30 cellular contexts compared by ENCODE assay signal in genomic region chrX:10470009-10470408, GRCh38.
"Had no signal": no experiment of that assay in that cellular context is flagged by ENCODE, and none has a peak within 500 bp of the region (broad histone marks: within the 10 kb centered on the region; RNA-seq: fewer than 3 reads in every experiment).

No MANE protein-coding gene starts in this region.

- H3K4me3 ChIP-seq: esophagus squamous epithelium had no signal

- FAIRE-seq: bronchial epithelial cell had no signal

- H3K27ac ChIP-seq: brain microvascular endothelial cell, esophagus squamous epithelium, WERI-Rb-1 had no signal

- DNase-seq: activated B cell treated with CpG ODN at 0.5 μM for 24 hours; activated CD4-positive, alpha-beta memory T cell treated with anti-CD3 and anti-CD28 coated beads for 36 hours; activated CD4-positive, alpha-beta T cell treated with anti-CD3 and anti-CD28 coated beads for 48 hours; activated CD8-positive, alpha-beta memory T cell treated with anti-CD3 and anti-CD28 coated beads, Interleukin-2, amount 10 ng/mL, durations not matched to agents 7 days and 5 days; activated CD8-positive, alpha-beta memory T cell treated with anti-CD3 and anti-CD28 coated beads, Interleukin-2, amount 50 U/mL, for 4 hours; activated CD8-positive, alpha-beta T cell treated with anti-CD3 and anti-CD28 coated beads, Interleukin-2, amount 10 ng/mL, durations not matched to agents 7 days and 5 days; activated gamma-delta T cell; activated naive CD4-positive, alpha-beta T cell; activated naive CD4-positive, alpha-beta T cell treated with anti-CD3 and anti-CD28 coated beads, Interleukin-2, amount 10 ng/mL, durations not matched to agents 7 days and 5 days; activated naive CD8-positive, alpha-beta T cell treated with anti-CD3 and anti-CD28 coated beads, Interleukin-2, amount 10 ng/mL, durations not matched to agents 7 days and 5 days; activated T-cell treated with anti-CD3 and anti-CD28 coated beads, Interleukin-2, amount 50 U/mL, for 1 hour; activated T-cell treated with anti-CD3 and anti-CD28 coated beads, Interleukin-2, amount 50 U/mL, for 72 hours; amniotic stem cell; anterior cingulate cortex; brain microvascular endothelial cell; cortex of kidney; dermis blood vessel endothelial cell; effector CD4-positive, alpha-beta T cell; effector memory CD8-positive, alpha-beta T cell; esophagus squamous epithelium; foreskin melanocyte; head of caudate nucleus; hippocampal formation; T-helper 1 cell; T-helper 17 cell; T1000; WERI-Rb-1 had no signal

- H3K27me3 ChIP-seq: brain microvascular endothelial cell, esophagus squamous epithelium had no signal

- ATAC-seq: activated CD4-positive, CD25-positive, alpha-beta regulatory T cell treated with anti-CD3 and anti-CD28 coated beads, Interleukin-2, amount 50 U/mL, for 24 hours; activated CD8-positive, alpha-beta memory T cell treated with anti-CD3 and anti-CD28 coated beads, Interleukin-2, amount 10 ng/mL, durations not matched to agents 7 days and 5 days; activated CD8-positive, alpha-beta T cell treated with anti-CD3 and anti-CD28 coated beads, Interleukin-2, amount 10 ng/mL, durations not matched to agents 7 days and 5 days; activated naive CD4-positive, alpha-beta T cell treated with anti-CD3 and anti-CD28 coated beads, Interleukin-2, amount 50 U/mL, for 72 hours; activated T-cell treated with anti-CD3 and anti-CD28 coated beads, Interleukin-2, amount 50 U/mL, for 72 hours; effector memory CD8-positive, alpha-beta T cell; T-helper 17 cell had no signal

- H3K4me1 ChIP-seq: esophagus squamous epithelium had no signal

- H3K9me3 ChIP-seq: esophagus squamous epithelium had no signal

- H3K36me3 ChIP-seq: WERI-Rb-1 had no signal
